1 cellular context compared by ENCODE assay signal in genomic region chr6:152204584-152204983, GRCh38.
TF ChIP-seq lines count a peak whose summit lies in the region.

No MANE protein-coding gene starts in this region.

TF ChIP-seq in HepG2, 621 proteins besides CTCF, POLR2A, EP300 and RAD21 (continued from another document):
- TF ChIP-seq REST (IDR thresholded peaks at IDR 0.05; ENCODE audit: borderline replicate concordance in 1 of 2, low read depth in 1 of 2, low read length in 2 of 2) (no peak), SRY (CRISPR knock-in tag; IDR thresholded peaks at IDR 0.05) (no peak), PHB2 (IDR thresholded peaks at IDR 0.05; ENCODE audit: partially characterized antibody) (no peak), BCL3 (CRISPR knock-in tag; IDR thresholded peaks at IDR 0.05) (no peak), SPEN (CRISPR knock-in tag; IDR thresholded peaks at IDR 0.05; ENCODE audit: low read depth) (no peak), PLRG1 (conservative IDR thresholded peaks at IDR 0.05) (no peak)
